Comparison of ENCODE assay signal across 34 cellular contexts in the genomic region with DNA sequence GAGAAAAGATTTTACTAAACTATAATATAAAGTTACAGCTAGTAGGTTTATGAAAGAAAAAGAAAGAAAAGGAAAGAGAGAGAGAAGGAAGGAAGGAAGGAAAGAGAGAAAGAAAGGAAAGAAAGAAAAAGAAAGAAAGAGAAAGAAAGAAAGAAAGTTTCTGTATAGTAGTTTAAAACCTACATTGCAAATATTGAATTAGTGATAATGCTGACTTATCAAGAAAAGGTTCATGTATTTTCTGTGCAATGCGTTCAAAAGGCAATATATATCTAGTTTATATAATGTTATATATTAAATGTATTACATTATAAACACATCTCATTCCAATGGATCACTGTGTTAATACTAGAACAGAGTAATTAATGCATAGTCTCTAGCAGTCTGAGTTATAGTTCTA.
DNase-seq lines count a peak whose midpoint lies in the region; ATAC-seq, FAIRE-seq and TF ChIP-seq lines count a peak whose summit lies in the region.
"Had no signal": no experiment of that assay in that cellular context is flagged by ENCODE, and none has a peak within 500 bp of the region (broad histone marks: within the 10 kb centered on the region; RNA-seq: fewer than 3 reads in every experiment).

No MANE protein-coding gene starts in this region.

- H3K4me3 ChIP-seq in HepG2 (replicated peaks in 1 of 3; ENCODE audit: insufficient read depth in 1 of 3, low read depth in 2 of 3, low read length in 3 of 3) (no peak overlapping the region), right lobe of liver (no peak overlapping the region), DOHH2 (ENCODE audit: low read length) (no peak overlapping the region), IMR-90 (ENCODE audit: insufficient read depth, low read depth, low read length) (no peak overlapping the region), K562 (no peak overlapping the region), uterus (no peak overlapping the region)
- H3K4me3 ChIP-seq: A549; BLaER1; BLaER1 treated with 17β-estradiol and CSF1 and Interleukin-3, amounts not matched to agents 10 nM and 100 nM had no signal

- TF ChIP-seq CTCF in HepG2 (CRISPR knock-in tag; IDR thresholded peaks at IDR 0.05) (no peak), right lobe of liver (IDR thresholded peaks at IDR 0.05) (no peak), DOHH2 (IDR thresholded peaks at IDR 0.05; ENCODE audit: low read depth, low read length, poor library complexity, severe bottlenecking) (no peak), IMR-90 (conservative IDR thresholded peaks at IDR 0.05; ENCODE audit: low read depth, low read length) (no peak), K562 (IDR thresholded peaks at IDR 0.05 in 2 of 3, conservative IDR thresholded peaks at IDR 0.05 in 1 of 3; ENCODE audit: insufficient read depth in 2 of 3, low read depth in 1 of 3, low read length in 3 of 3) (no peak), uterus (IDR thresholded peaks at IDR 0.05) (no peak)

- no peak overlapping the region for H3K27ac ChIP-seq in HepG2 (ENCODE audit: extremely low read length, insufficient read depth, low read length)
- no peak overlapping the region for H3K27ac ChIP-seq in right lobe of liver
- H3K27ac ChIP-seq in DOHH2 (ENCODE audit: low read depth, low read length) = no peak overlapping the region
- H3K27ac ChIP-seq in IMR-90 (ENCODE audit: insufficient read depth, low read length) = no peak overlapping the region
- no peak overlapping the region for H3K27ac ChIP-seq in K562 (ENCODE audit: extremely low read depth, low read depth, low read length)
- no peak overlapping the region for H3K27ac ChIP-seq in uterus
- H3K27ac ChIP-seq: 22Rv1; A549; BLaER1; BLaER1 treated with 17β-estradiol and CSF1 and Interleukin-3, amounts not matched to agents 10 nM and 100 nM; C4-2B had no signal

- no peaks in the 10 kb centered on the region for H3K79me1 ChIP-seq in IMR-90 (ENCODE audit: low read depth in 1 of 2, low read length in 2 of 2)

- H2AK9ac ChIP-seq in IMR-90 (replicated peaks; ENCODE audit: low read depth, low read length, poor library complexity) = no peak overlapping the region

- CTCF ChIA-PET in HepG2 (lab: Yijun Ruan, JAX; ENCODE audit: low intra/inter-chr PET ratio, low total read pairs) = no interaction called here
- CTCF ChIA-PET in IMR-90 (lab: Yijun Ruan, JAX) = no interaction called here
- CTCF ChIA-PET in K562 (lab: Yijun Ruan, JAX; ENCODE audit: low intra/inter-chr PET ratio) = no interaction called here

- WGBS in HepG2 (ENCODE audit: low lambda C conversion rate) = 3% methylated on average over 1 of the region's 1 CpG
- WGBS in right lobe of liver (ENCODE audit: insufficient coverage, low coverage, low lambda C conversion rate, missing lambda C conversion rate) = 46% methylated on average over 1 of the region's 1 CpG
- no CpG with 5 or more reads among the region's 1 CpG for WGBS in IMR-90 (ENCODE audit: extremely low coverage in 2 of 2, insufficient read length in 1 of 2), 2 experiments
- 0% methylated on average over 1 of the region's 1 CpG for WGBS in K562 (ENCODE audit: insufficient coverage, low coverage, missing lambda C conversion rate)

- no peak overlapping the region for H3K18ac ChIP-seq in IMR-90 (ENCODE audit: low read depth, low read length)

- FAIRE-seq in HepG2 (lab: Jason Lieb, UNC) (no peak), K562 (lab: Jason Lieb, UNC) (no peak)
- FAIRE-seq: A549, D721Med had no signal

- no peak overlapping the region for H2BK120ac ChIP-seq in IMR-90 (ENCODE audit: low read depth, low read length)

- ATAC-seq in HepG2 = no peak
- no peak for ATAC-seq in right lobe of liver
- ATAC-seq in IMR-90 (ENCODE audit: low read depth) = no peak
- no peak for ATAC-seq in K562
- ATAC-seq in GM18867 (IDR thresholded peaks at IDR 0.05; ENCODE audit: unreplicated experiment) = no peak
- ATAC-seq: A549; CD8-positive, alpha-beta T cell had no signal

- TF ChIP-seq POLR2A in HepG2 (IDR thresholded peaks at IDR 0.05; ENCODE audit: insufficient read depth in 1 of 2, low read depth in 2 of 2, low read length in 2 of 2) (no peak), right lobe of liver (IDR thresholded peaks at IDR 0.05) (no peak), IMR-90 (IDR thresholded peaks at IDR 0.05; ENCODE audit: low read depth, low read length) (no peak), K562 (conservative IDR thresholded peaks at IDR 0.05) (no peak), uterus (IDR thresholded peaks at IDR 0.05) (no peak)

- no peak overlapping the region for H2AK5ac ChIP-seq in IMR-90 (ENCODE audit: low read depth, low read length)

- DNase-seq in HepG2 (ENCODE audit: low spot score) (no peak), right lobe of liver (no peak), IMR-90 (no peak), K562 (ENCODE audit: extremely low read depth in 1 of 4, low spot score in 3 of 4) (no peak), uterus (no peak), Kasumi-1 (lab: John Stamatoyannopoulos, UW) (no peak)
- DNase-seq: 8988T; ACHN; AML-193; BE2C; C1 segment of cervical spinal cord; Caco-2; Calu3; CD4-positive, alpha-beta memory T cell; CD4-positive, alpha-beta T cell; CD4-positive, CD25-positive, alpha-beta regulatory T cell; CD8-positive, alpha-beta memory T cell; CD8-positive, alpha-beta T cell; COR-L47; DMS 273 treated with DMSO at 0.1 percent for 48 hours; DMS153; DMS53; DMS79; DMS79 treated with DMSO at 0.1 percent for 48 hours; DND-41; EL had no signal

- H3F3A ChIP-seq in DOHH2 (ENCODE audit: control insufficient read depth, insufficient read depth) = no peaks in the 10 kb centered on the region

- H3K4ac ChIP-seq in IMR-90 (ENCODE audit: low read depth, low read length) = no peak overlapping the region

- POLR2A ChIA-PET in HepG2 (lab: Yijun Ruan, JAX) = no interaction called here
- POLR2A ChIA-PET in IMR-90 (lab: Charles Lee; ENCODE audit: unreplicated experiment) = no interaction called here
- POLR2A ChIA-PET in K562 (lab: Yijun Ruan, JAX) = no interaction called here

- intact Hi-C loops in HepG2 (cut with micrococcal nuclease; ENCODE audit: unreplicated experiment) (no loop called here), right lobe of liver (cut with DNase I) (no loop called here), IMR-90 (cut with micrococcal nuclease) (no loop called here), K562 (cut with micrococcal nuclease) (no loop called here), uterus (cut with DNase I; ENCODE audit: low total_unique reads) (no loop called here)

- BruUV-seq in HepG2 (replicated peaks; lab: Mats Ljungman, UMichigan) (no TSS peak), IMR-90 (replicated peaks; lab: Mats Ljungman, UMichigan) (no TSS peak), K562 (replicated peaks; lab: Mats Ljungman, UMichigan) (no TSS peak)

- H3K9ac ChIP-seq in HepG2 (ENCODE audit: insufficient read depth, low read depth, low read length) (no peak overlapping the region), IMR-90 (ENCODE audit: low read depth, low read length) (no peak overlapping the region), K562 (ENCODE audit: insufficient read depth in 1 of 2, low read depth in 2 of 2, low read length in 2 of 2) (no peak overlapping the region)
- H3K9ac ChIP-seq: BLaER1; BLaER1 treated with 17β-estradiol and CSF1 and Interleukin-3, amounts not matched to agents 10 nM and 100 nM had no signal

- H2BK15ac ChIP-seq in IMR-90 (ENCODE audit: low read depth, low read length) = no peak overlapping the region

- H4K5ac ChIP-seq in IMR-90 (ENCODE audit: low read depth, low read length) = no peak overlapping the region

- no peak overlapping the region for H2BK20ac ChIP-seq in IMR-90 (ENCODE audit: low read depth, low read length)

- H4K8ac ChIP-seq in IMR-90 (ENCODE audit: low read depth in 2 of 2, low read length in 2 of 2) = no peak overlapping the region

- H3K4me1 ChIP-seq in HepG2 (ENCODE audit: insufficient read depth, low read length) (no peaks in the 10 kb centered on the region), right lobe of liver (no peaks in the 10 kb centered on the region), DOHH2 (ENCODE audit: control insufficient read depth, low read length) (peaks cover 10% of the 10 kb centered on the region), IMR-90 (ENCODE audit: control insufficient read depth, insufficient read depth, low read length) (no peaks in the 10 kb centered on the region), K562 (replicated peaks in 1 of 2; ENCODE audit: control insufficient read depth in 2 of 2, insufficient read depth in 2 of 2, low read length in 2 of 2) (no peaks in the 10 kb centered on the region), uterus (no peaks in the 10 kb centered on the region)
- H3K4me1 ChIP-seq: A549; BE2C; BLaER1; BLaER1 treated with 17β-estradiol and CSF1 and Interleukin-3, amounts not matched to agents 10 nM and 100 nM; Caco-2 had no signal

- H3K56ac ChIP-seq in IMR-90 (ENCODE audit: extremely low read depth, insufficient read depth, low read length) = no peak overlapping the region

- H2AFZ ChIP-seq in HepG2 (ENCODE audit: low read length) = no peak overlapping the region
- H2AFZ ChIP-seq in IMR-90 (replicated peaks; ENCODE audit: low read length, poor library complexity) = no peak overlapping the region
- H2AFZ ChIP-seq in K562 (ENCODE audit: low read depth, low read length) = no peak overlapping the region

- no peak overlapping the region for H3K23ac ChIP-seq in IMR-90 (ENCODE audit: low read depth, low read length)

- dilution Hi-C loops in IMR-90 (cut with HindIII; ENCODE audit: low sequenced_read_pairs, unreplicated experiment) = no loop called here

- no peak overlapping the region for H2BK5ac ChIP-seq in IMR-90 (ENCODE audit: low read depth, low read length, poor library complexity, severe bottlenecking)

- no peaks in the 10 kb centered on the region for H4K20me1 ChIP-seq in HepG2 (ENCODE audit: insufficient read depth, low read length)
- no peaks in the 10 kb centered on the region for H4K20me1 ChIP-seq in DOHH2 (ENCODE audit: control insufficient read depth, insufficient read depth, low read depth, low read length)
- no peaks in the 10 kb centered on the region for H4K20me1 ChIP-seq in IMR-90 (ENCODE audit: insufficient read depth, low read length)
- no peaks in the 10 kb centered on the region for H4K20me1 ChIP-seq in K562 (replicated peaks; ENCODE audit: control insufficient read depth, insufficient read depth, low read length)
- H4K20me1 ChIP-seq: BLaER1; BLaER1 treated with 17β-estradiol and CSF1 and Interleukin-3, amounts not matched to agents 10 nM and 100 nM had no signal

- H3K9me1 ChIP-seq in IMR-90 (ENCODE audit: insufficient read depth, low read length) (no peaks in the 10 kb centered on the region), K562 (ENCODE audit: control insufficient read depth, insufficient read depth, low read length) (no peaks in the 10 kb centered on the region)

- H3K4me2 ChIP-seq in HepG2 (ENCODE audit: low read depth, low read length) = no peak overlapping the region
- H3K4me2 ChIP-seq in DOHH2 (ENCODE audit: low read length) = peak overlapping the region; percentile 8; the same call in 1 of the 2 replicates
- no peak overlapping the region for H3K4me2 ChIP-seq in IMR-90 (ENCODE audit: low read depth, low read length)
- no peak overlapping the region for H3K4me2 ChIP-seq in K562 (ENCODE audit: insufficient read depth, low read length)
- H3K4me2 ChIP-seq: A549; BLaER1; BLaER1 treated with 17β-estradiol and CSF1 and Interleukin-3, amounts not matched to agents 10 nM and 100 nM had no signal

- no peaks in the 10 kb centered on the region for H3K9me2 ChIP-seq in DOHH2 (replicated peaks; ENCODE audit: control insufficient read depth, low read length)

- TF ChIP-seq RAD21 in HepG2 (CRISPR knock-in tag; IDR thresholded peaks at IDR 0.05) (no peak), IMR-90 (IDR thresholded peaks at IDR 0.05; ENCODE audit: low read length) (no peak), K562 (CRISPR knock-in tag; conservative IDR thresholded peaks at IDR 0.05 in 1 of 2, IDR thresholded peaks at IDR 0.05 in 1 of 2) (no peak)

- H3K27me3 ChIP-seq in HepG2 (ENCODE audit: control insufficient read depth in 1 of 2, insufficient read depth in 2 of 2, low read length in 2 of 2) (no peaks in the 10 kb centered on the region), right lobe of liver (no peaks in the 10 kb centered on the region), DOHH2 (ENCODE audit: control insufficient read depth, low read length) (no peaks in the 10 kb centered on the region), IMR-90 (ENCODE audit: control insufficient read depth, insufficient read depth, low read length) (no peaks in the 10 kb centered on the region), K562 (ENCODE audit: control insufficient read depth in 2 of 2, insufficient read depth in 2 of 2, low read length in 2 of 2) (no peaks in the 10 kb centered on the region), uterus (no peaks in the 10 kb centered on the region)
- H3K27me3 ChIP-seq: BE2C; BLaER1; BLaER1 treated with 17β-estradiol and CSF1 and Interleukin-3, amounts not matched to agents 10 nM and 100 nM had no signal

- H3K36me3 ChIP-seq in HepG2 (replicated peaks in 1 of 2; ENCODE audit: control insufficient read depth in 1 of 2, insufficient read depth in 2 of 2, low read length in 2 of 2) (no peaks in the 10 kb centered on the region), right lobe of liver (no peaks in the 10 kb centered on the region), DOHH2 (ENCODE audit: control insufficient read depth, low read length) (no peaks in the 10 kb centered on the region), IMR-90 (ENCODE audit: control insufficient read depth, insufficient read depth, low read length) (no peaks in the 10 kb centered on the region), K562 (ENCODE audit: control insufficient read depth, insufficient read depth, low read length) (no peaks in the 10 kb centered on the region), uterus (no peaks in the 10 kb centered on the region)
- H3K36me3 ChIP-seq: BE2C; BLaER1; BLaER1 treated with 17β-estradiol and CSF1 and Interleukin-3, amounts not matched to agents 10 nM and 100 nM had no signal

- no peak for TF ChIP-seq EP300 in HepG2 (IDR thresholded peaks at IDR 0.05; ENCODE audit: low read depth in 2 of 2, low read length in 2 of 2)
- no peak for TF ChIP-seq EP300 in HepG2 (CRISPR knock-in tag; IDR thresholded peaks at IDR 0.05; ENCODE audit: borderline replicate concordance)
- TF ChIP-seq EP300 in K562 (IDR thresholded peaks at IDR 0.05; ENCODE audit: low read length) = no peak

- H3K9me3 ChIP-seq in HepG2 (ENCODE audit: low read length) (no peaks in the 10 kb centered on the region), right lobe of liver (no peaks in the 10 kb centered on the region), DOHH2 (ENCODE audit: control insufficient read depth, insufficient read depth, low read length) (no peaks in the 10 kb centered on the region), IMR-90 (ENCODE audit: control insufficient read depth, insufficient read depth, low read length) (peaks cover 8% of the 10 kb centered on the region; the same call in 1 of the 2 replicates), K562 (replicated peaks; ENCODE audit: control insufficient read depth, insufficient read depth, low read depth, low read length) (0 out of 2 replicates have a peak, but pooled peaks cover 1% of the 10 kb centered on the region), uterus (no peaks in the 10 kb centered on the region)
- H3K9me3 ChIP-seq: A549; BE2C; BLaER1; BLaER1 treated with 17β-estradiol and CSF1 and Interleukin-3, amounts not matched to agents 10 nM and 100 nM; Caco-2 had no signal

- H3K14ac ChIP-seq in IMR-90 (replicated peaks; ENCODE audit: low read depth, low read length) = no peak overlapping the region

- no peak overlapping the region for H4K91ac ChIP-seq in IMR-90 (ENCODE audit: insufficient read depth, low read depth, low read length)

- in situ Hi-C loops in HepG2 (cut with HindIII; ENCODE audit: extremely low pct_ligation_motif_present, low pct_unique_long_range_greater_than_20kb) = no loop called here
- in situ Hi-C loops in IMR-90 (cut with MboI; ENCODE audit: low sequenced_read_pairs) = no loop called here
- in situ Hi-C loops in K562 (cut with MboI) = no loop called here

- H3K79me2 ChIP-seq in HepG2 (ENCODE audit: insufficient read depth, low read length) (no peaks in the 10 kb centered on the region), DOHH2 (ENCODE audit: control insufficient read depth, low read length) (no peaks in the 10 kb centered on the region), K562 (ENCODE audit: control insufficient read depth, insufficient read depth, low read length) (no peaks in the 10 kb centered on the region)

Comparison
In these comparisons a context has a peak if more than half of its experiments do, and no peak if none do; other contexts are left out.
1. Of the 241 proteins assayed by ChIP-seq in both HepG2 and K562: peak only in HepG2: MAFF; only in K562: none; in both: none; in neither: 239; mixed calls (peak in some experiments, not most) for 1.